In the genomic region with DNA sequence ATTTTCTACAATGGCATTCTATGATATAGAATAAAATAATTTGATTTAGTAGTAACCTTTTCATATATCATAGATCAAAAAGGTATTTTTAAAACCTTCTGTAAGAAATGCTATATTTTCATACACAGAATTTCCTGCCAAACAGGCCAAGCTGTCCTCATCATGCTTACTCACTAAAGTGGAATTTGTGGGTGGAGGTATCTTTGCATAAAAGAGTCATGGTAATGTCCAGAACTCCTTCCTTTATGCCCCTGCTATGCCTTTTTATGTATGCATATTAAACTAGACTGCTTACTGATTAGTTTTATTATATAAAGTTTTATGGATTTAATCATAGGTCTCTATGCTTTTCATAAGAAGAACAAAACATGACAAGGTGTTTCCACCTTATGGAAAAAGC, we compare ENCODE assay signal across 15 cellular contexts. TPM values are rescaled to one million over a fixed set of nuclear protein-coding genes. Genes with fewer than 3 reads are reported as not detected.
DNase-seq lines count a peak whose midpoint lies in the region; ATAC-seq and TF ChIP-seq lines count a peak whose summit lies in the region.
"Had no signal": no experiment of that assay in that cellular context is flagged by ENCODE, and none has a peak within 500 bp of the region (broad histone marks: within the 10 kb centered on the region; RNA-seq: fewer than 3 reads in every experiment).

No MANE protein-coding gene starts in this region.

- no peak overlapping the region for H2AFZ ChIP-seq in SK-N-SH (ENCODE audit: low read depth)

- TF ChIP-seq EP300 in SK-N-SH (IDR thresholded peaks at IDR 0.05; ENCODE audit: borderline replicate concordance in 1 of 2, low read depth in 1 of 2, low read length in 1 of 2), result no peak

- H3K4me3 ChIP-seq in SK-N-SH (ENCODE audit: low read depth in 2 of 2, low read length in 1 of 2), result no peak overlapping the region
- no peak overlapping the region for H3K4me3 ChIP-seq in fibroblast of mammary gland (ENCODE audit: control insufficient read depth, low read depth, low read length)
- H3K4me3 ChIP-seq: colonic mucosa, ovary had no signal

- DNase-seq in SK-N-SH (no peak), SW 1271 (lab: John Stamatoyannopoulos, UW) (peak; percentile 18 to 27), fibroblast of mammary gland (ENCODE audit: low read depth) (peak; percentile 65), stromal cell of bone marrow (ENCODE audit: low read depth) (peak; percentile 12), GF-D8 (lab: John Stamatoyannopoulos, UW) (no peak), T1000 (lab: John Stamatoyannopoulos, UW) (no peak)
- DNase-seq: activated naive CD4-positive, alpha-beta T cell treated with anti-CD3 and anti-CD28 coated beads, Interleukin-2, amount 50 U/mL, for 16 hours; colonic mucosa; NCI-H345; ovary; stimulated activated CD4-positive, alpha-beta T cell treated with anti-CD3 and anti-CD28 coated beads, Interleukin-12 subunit alpha, Interleukin-12 subunit beta, amount 100 ng/mL, for 4 hours had no signal

- TF ChIP-seq CTCF in SK-N-SH (IDR thresholded peaks at IDR 0.05) (no peak), fibroblast of mammary gland (conservative IDR thresholded peaks at IDR 0.05; ENCODE audit: control insufficient read depth, insufficient read depth, low read depth, low read length) (no peak)

- POLR2A ChIA-PET in SK-N-SH (lab: Yijun Ruan, JAX), result no interaction called here

- H3F3A ChIP-seq in SK-N-SH (replicated peaks; ENCODE audit: insufficient read depth), result peaks cover 12% of the 10 kb centered on the region

- ATAC-seq in SK-N-SH treated with all-trans-retinoic acid at 6 μM for 48 hours (no peak), GM21447 (IDR thresholded peaks at IDR 0.05; ENCODE audit: unreplicated experiment) (no peak)
- ATAC-seq: activated CD4-positive, CD25-positive, alpha-beta regulatory T cell treated with anti-CD3 and anti-CD28 coated beads, Interleukin-2, amount 50 U/mL, for 24 hours had no signal

- H3K27me3 ChIP-seq in SK-N-SH (ENCODE audit: insufficient read depth), result no peaks in the 10 kb centered on the region
- H3K27me3 ChIP-seq: colonic mucosa, ovary had no signal

- CTCF ChIA-PET in SK-N-SH (lab: Yijun Ruan, JAX), result no interaction called here

- H4K20me1 ChIP-seq in SK-N-SH (ENCODE audit: insufficient read depth), result no peaks in the 10 kb centered on the region

- no peak overlapping the region for H3K27ac ChIP-seq in SK-N-SH (ENCODE audit: low read depth in 2 of 2, low read length in 1 of 2)
- H3K27ac ChIP-seq: 22Rv1, colonic mucosa, ovary had no signal

- no peak overlapping the region for H3K4me2 ChIP-seq in SK-N-SH

- no peaks in the 10 kb centered on the region; a peak in 1 of 4 replicates for H3K4me1 ChIP-seq in SK-N-SH (ENCODE audit: control insufficient read depth in 1 of 2, insufficient read depth in 2 of 2, low read depth in 1 of 2, low read length in 1 of 2)
- H3K4me1 ChIP-seq: colonic mucosa had no signal

- H3K36me3 ChIP-seq in SK-N-SH (replicated peaks in 1 of 2; ENCODE audit: control insufficient read depth in 1 of 2, insufficient read depth in 2 of 2, low read length in 1 of 2), result no peaks in the 10 kb centered on the region
- H3K36me3 ChIP-seq: colonic mucosa, ovary had no signal

- H3K79me2 ChIP-seq in SK-N-SH (ENCODE audit: insufficient read depth), result no peaks in the 10 kb centered on the region

- H3K9me2 ChIP-seq in SK-N-SH, result no peaks in the 10 kb centered on the region

- H3K9me3 ChIP-seq in SK-N-SH, result no peaks in the 10 kb centered on the region
- H3K9me3 ChIP-seq: colonic mucosa, ovary had no signal

- no peak overlapping the region for H3K9ac ChIP-seq in SK-N-SH

- TF ChIP-seq RAD21 in SK-N-SH (IDR thresholded peaks at IDR 0.05; ENCODE audit: low read length), result no peak

TF ChIP-seq in SK-N-SH, 30 proteins besides CTCF, POLR2A, EP300 and RAD21:
- TF ChIP-seq JUND (IDR thresholded peaks at IDR 0.05) (0 out of 2 replicates have a peak, but pooled peaks have one; percentile 10), RCOR1 (IDR thresholded peaks at IDR 0.05; ENCODE audit: low read length) (no peak)

TF ChIP-seq in SK-N-SH treated with all-trans-retinoic acid at 6 μM for 48 hours, 23 proteins besides CTCF, POLR2A, EP300 and RAD21:
- TF ChIP-seq OSR1 (CRISPR knock-in tag; IDR thresholded peaks at IDR 0.05) (no peak), ZFP3 (CRISPR knock-in tag; IDR thresholded peaks at IDR 0.05) (no peak), CSDC2 (CRISPR knock-in tag; IDR thresholded peaks at IDR 0.05) (no peak), ISL1 (CRISPR knock-in tag; IDR thresholded peaks at IDR 0.05) (no peak), TCF4 (CRISPR knock-in tag; IDR thresholded peaks at IDR 0.05; ENCODE audit: borderline replicate concordance) (no peak), SNAI2 (CRISPR knock-in tag; IDR thresholded peaks at IDR 0.05) (no peak)
- TF ChIP-seq, protein P1, sequence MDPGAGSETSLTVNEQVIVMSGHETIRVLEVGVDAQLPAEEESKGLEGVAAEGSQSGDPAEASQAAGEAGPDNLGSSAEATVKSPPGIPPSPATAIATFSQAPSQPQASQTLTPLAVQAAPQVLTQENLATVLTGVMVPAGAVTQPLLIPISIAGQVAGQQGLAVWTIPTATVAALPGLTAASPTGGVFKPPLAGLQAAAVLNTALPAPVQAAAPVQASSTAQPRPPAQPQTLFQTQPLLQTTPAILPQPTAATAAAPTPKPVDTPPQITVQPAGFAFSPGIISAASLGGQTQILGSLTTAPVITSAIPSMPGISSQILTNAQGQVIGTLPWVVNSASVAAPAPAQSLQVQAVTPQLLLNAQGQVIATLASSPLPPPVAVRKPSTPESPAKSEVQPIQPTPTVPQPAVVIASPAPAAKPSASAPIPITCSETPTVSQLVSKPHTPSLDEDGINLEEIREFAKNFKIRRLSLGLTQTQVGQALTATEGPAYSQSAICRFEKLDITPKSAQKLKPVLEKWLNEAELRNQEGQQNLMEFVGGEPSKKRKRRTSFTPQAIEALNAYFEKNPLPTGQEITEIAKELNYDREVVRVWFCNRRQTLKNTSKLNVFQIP (CRISPR knock-in tag; IDR thresholded peaks at IDR 0.05; ENCODE audit: borderline replicate concordance, low read depth), result no peak
- TF ChIP-seq, protein P2, sequence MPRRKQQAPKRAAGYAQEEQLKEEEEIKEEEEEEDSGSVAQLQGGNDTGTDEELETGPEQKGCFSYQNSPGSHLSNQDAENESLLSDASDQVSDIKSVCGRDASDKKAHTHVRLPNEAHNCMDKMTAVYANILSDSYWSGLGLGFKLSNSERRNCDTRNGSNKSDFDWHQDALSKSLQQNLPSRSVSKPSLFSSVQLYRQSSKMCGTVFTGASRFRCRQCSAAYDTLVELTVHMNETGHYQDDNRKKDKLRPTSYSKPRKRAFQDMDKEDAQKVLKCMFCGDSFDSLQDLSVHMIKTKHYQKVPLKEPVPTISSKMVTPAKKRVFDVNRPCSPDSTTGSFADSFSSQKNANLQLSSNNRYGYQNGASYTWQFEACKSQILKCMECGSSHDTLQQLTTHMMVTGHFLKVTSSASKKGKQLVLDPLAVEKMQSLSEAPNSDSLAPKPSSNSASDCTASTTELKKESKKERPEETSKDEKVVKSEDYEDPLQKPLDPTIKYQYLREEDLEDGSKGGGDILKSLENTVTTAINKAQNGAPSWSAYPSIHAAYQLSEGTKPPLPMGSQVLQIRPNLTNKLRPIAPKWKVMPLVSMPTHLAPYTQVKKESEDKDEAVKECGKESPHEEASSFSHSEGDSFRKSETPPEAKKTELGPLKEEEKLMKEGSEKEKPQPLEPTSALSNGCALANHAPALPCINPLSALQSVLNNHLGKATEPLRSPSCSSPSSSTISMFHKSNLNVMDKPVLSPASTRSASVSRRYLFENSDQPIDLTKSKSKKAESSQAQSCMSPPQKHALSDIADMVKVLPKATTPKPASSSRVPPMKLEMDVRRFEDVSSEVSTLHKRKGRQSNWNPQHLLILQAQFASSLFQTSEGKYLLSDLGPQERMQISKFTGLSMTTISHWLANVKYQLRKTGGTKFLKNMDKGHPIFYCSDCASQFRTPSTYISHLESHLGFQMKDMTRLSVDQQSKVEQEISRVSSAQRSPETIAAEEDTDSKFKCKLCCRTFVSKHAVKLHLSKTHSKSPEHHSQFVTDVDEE (CRISPR knock-in tag; IDR thresholded peaks at IDR 0.05), result no peak

RNA-seq across cellular contexts. Expression of a gene that starts 27.5 kb away (rescaled TPM):
- polyA plus RNA-seq in SK-N-SH (2012; rRNA removed), result 18.4 and 20.3 TPM in 2 replicates
- 32.2 and 33.0 TPM in 2 replicates for polyA plus RNA-seq in SK-N-SH (2012; cell fraction: cytosol; rRNA removed)
- 13.2 and 34.5 TPM in 2 replicates for polyA plus RNA-seq in SK-N-SH (2012; cell fraction: nucleus; rRNA removed)

Comparison
In these comparisons a context has a peak if more than half of its experiments do, and no peak if none do; other contexts are left out.
1. DNase-seq: peak in SW 1271 (2 of 2), fibroblast of mammary gland (single experiment) and stromal cell of bone marrow (single experiment); none in SK-N-SH (single experiment), GF-D8 (single experiment) and T1000 (single experiment).